ENCODE assay signal across 9 cellular contexts in genomic region chr11:9838961-9839360, GRCh38.
A peak's percentile ranks its signal among the peaks of the same experiment; 100 is the strongest.
DNase-seq lines count a peak whose midpoint lies in the region; ATAC-seq and TF ChIP-seq lines count a peak whose summit lies in the region.
"Had no signal": no experiment of that assay in that cellular context is flagged by ENCODE, and none has a peak within 500 bp of the region (broad histone marks: within the 10 kb centered on the region; RNA-seq: fewer than 3 reads in every experiment).

No MANE protein-coding gene starts in this region.

- DNase-seq in EH (ENCODE audit: low read depth) (peak; percentile 62), astrocyte of the spinal cord (ENCODE audit: low read depth, low spot score) (peak; percentile 56), activated gamma-delta T cell (lab: John Stamatoyannopoulos, UW) (no peak), ACHN (no peak), NCI-H345 (lab: John Stamatoyannopoulos, UW) (no peak)
- no peak for DNase-seq in stimulated activated naive CD4-positive, alpha-beta T cell (lab: John Stamatoyannopoulos, UW)
- DNase-seq: COR-L47 had no signal

- no peak for TF ChIP-seq CTCF in astrocyte of the spinal cord (IDR thresholded peaks at IDR 0.05; ENCODE audit: low read depth, low read length)

- in situ Hi-C loops in astrocyte of the spinal cord (cut with HindIII; ENCODE audit: low sequenced_read_pairs) (no loop called here), ACHN (cut with HindIII; ENCODE audit: low pct_ligation_motif_present, low pct_unique_long_range_greater_than_20kb, low sequenced_read_pairs) (no loop called here)

- H3K4me3 ChIP-seq in astrocyte of the spinal cord (ENCODE audit: low read depth, low read length), result no peak overlapping the region

- peak; percentile 79 for ATAC-seq in GM19463 (IDR thresholded peaks at IDR 0.05; ENCODE audit: unreplicated experiment)
- ATAC-seq in HG03175 (IDR thresholded peaks at IDR 0.05; ENCODE audit: unreplicated experiment), result peak; percentile 80

Comparison
In these comparisons a context has a peak if more than half of its experiments do, and no peak if none do; other contexts are left out.
1. DNase-seq: peak in EH (single experiment) and astrocyte of the spinal cord (single experiment); none in stimulated activated naive CD4-positive, alpha-beta T cell (0 of 6), activated gamma-delta T cell (single experiment), ACHN (single experiment) and NCI-H345 (single experiment).